Comparison of ENCODE assay signal across 1 cellular context in the genomic region with DNA sequence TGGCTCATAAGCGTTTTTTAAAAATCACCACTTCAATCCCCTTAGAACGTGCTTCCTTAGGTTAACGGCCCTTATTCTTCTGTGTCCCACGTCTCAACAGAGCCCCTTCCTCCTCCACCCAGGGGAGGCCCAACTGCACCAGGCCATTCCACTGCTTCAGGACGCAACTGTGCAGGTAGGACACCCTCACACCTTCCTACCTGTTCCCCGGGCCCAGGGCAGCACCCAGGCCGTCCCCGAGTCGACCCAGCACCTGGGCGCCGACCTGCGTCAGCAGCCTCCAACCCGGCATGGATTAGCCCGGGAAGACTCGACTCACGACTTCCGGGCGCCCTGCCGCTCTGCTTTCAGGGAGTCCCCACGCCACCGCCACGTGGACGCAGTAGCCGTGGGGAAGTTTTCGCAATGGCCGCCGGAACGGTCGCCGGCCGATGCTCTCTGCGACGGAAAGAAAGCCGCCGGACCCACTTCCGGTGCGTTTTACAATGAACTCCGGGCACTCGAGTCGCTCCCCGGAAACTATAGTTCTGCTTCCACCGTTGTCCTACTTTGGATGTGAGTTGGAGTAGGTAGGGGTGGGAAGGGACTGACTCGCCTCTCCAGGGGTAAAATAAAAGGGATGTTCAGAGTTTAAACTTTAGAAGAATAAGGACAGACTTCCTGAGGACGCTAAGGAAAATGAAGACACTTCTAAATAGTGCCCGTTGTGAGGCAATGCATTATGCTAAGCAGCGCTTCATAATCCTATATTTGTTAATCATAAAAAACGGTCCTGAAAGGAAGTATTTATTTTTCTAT.
TF ChIP-seq lines count a peak whose summit lies in the region.

A gene (minus strand): TSS at position 442 of the 798 bp plus-strand sequence. CDS start 150 bp downstream, at position 292.

TF ChIP-seq in GM12878, 131 proteins besides CTCF, POLR2A, EP300 and RAD21 (continued from another document and continues in another):
- TF ChIP-seq, protein P1, sequence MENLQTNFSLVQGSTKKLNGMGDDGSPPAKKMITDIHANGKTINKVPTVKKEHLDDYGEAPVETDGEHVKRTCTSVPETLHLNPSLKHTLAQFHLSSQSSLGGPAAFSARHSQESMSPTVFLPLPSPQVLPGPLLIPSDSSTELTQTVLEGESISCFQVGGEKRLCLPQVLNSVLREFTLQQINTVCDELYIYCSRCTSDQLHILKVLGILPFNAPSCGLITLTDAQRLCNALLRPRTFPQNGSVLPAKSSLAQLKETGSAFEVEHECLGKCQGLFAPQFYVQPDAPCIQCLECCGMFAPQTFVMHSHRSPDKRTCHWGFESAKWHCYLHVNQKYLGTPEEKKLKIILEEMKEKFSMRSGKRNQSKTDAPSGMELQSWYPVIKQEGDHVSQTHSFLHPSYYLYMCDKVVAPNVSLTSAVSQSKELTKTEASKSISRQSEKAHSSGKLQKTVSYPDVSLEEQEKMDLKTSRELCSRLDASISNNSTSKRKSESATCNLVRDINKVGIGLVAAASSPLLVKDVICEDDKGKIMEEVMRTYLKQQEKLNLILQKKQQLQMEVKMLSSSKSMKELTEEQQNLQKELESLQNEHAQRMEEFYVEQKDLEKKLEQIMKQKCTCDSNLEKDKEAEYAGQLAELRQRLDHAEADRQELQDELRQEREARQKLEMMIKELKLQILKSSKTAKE (IDR thresholded peaks at IDR 0.05; ENCODE audit: low read depth, poor library complexity, severe bottlenecking): peak; percentile 66
- TF ChIP-seq NFXL1 (IDR thresholded peaks at IDR 0.05; ENCODE audit: borderline replicate concordance) (no peak), BACH1 (IDR thresholded peaks at IDR 0.05; ENCODE audit: borderline replicate concordance) (peak; percentile 66; the same call in 1 of the 2 replicates), SP1 (IDR thresholded peaks at IDR 0.05; ENCODE audit: low read depth, low read length) (peak; percentile 38), RAD51 (IDR thresholded peaks at IDR 0.05) (peak; percentile 51; the same call in 1 of the 2 replicates), CBFB (IDR thresholded peaks at IDR 0.05; ENCODE audit: low read depth) (peak; percentile 81), YY1 (IDR thresholded peaks at IDR 0.05; ENCODE audit: low read depth, low read length) (peak; percentile 99), KAT2A (conservative IDR thresholded peaks at IDR 0.05; ENCODE audit: control insufficient read depth, low read depth, low read length) (no peak), STAT1 (conservative IDR thresholded peaks at IDR 0.05) (peak; percentile 92), TARDBP (IDR thresholded peaks at IDR 0.05; ENCODE audit: borderline replicate concordance) (peak; percentile 86), CHD2 (IDR thresholded peaks at IDR 0.05; ENCODE audit: borderline replicate concordance, low read depth, low read length) (peak; percentile 72), POLR2AphosphoS5 (IDR thresholded peaks at IDR 0.05; ENCODE audit: low read length) (peak; percentile 80), MEF2A (IDR thresholded peaks at IDR 0.05; ENCODE audit: insufficient read depth, low read depth, low read length) (peak; percentile 69), GATAD2B (conservative IDR thresholded peaks at IDR 0.05; ENCODE audit: low read depth) (peak; percentile 87), FOXM1 (IDR thresholded peaks at IDR 0.05; ENCODE audit: low read depth, low read length) (peak; percentile 62; the same call in 1 of the 2 replicates), KLF5 (IDR thresholded peaks at IDR 0.05; ENCODE audit: partially characterized antibody) (peak; percentile 94), LARP7 (IDR thresholded peaks at IDR 0.05) (peak; percentile 81), ASH2L (IDR thresholded peaks at IDR 0.05; ENCODE audit: borderline replicate concordance, low read depth) (peak; percentile 62; the same call in 1 of the 2 replicates), SUZ12 (IDR thresholded peaks at IDR 0.05; ENCODE audit: unreplicated experiment) (no peak), ATF7 (IDR thresholded peaks at IDR 0.05; ENCODE audit: low read depth) (peak; percentile 52; the same call in 1 of the 2 replicates), ZNF622 (IDR thresholded peaks at IDR 0.05) (no peak), TCF3 (IDR thresholded peaks at IDR 0.05; ENCODE audit: borderline replicate concordance, insufficient read depth, low read depth, low read length) (peak; percentile 48; the same call in 1 of the 2 replicates), TCF7 (IDR thresholded peaks at IDR 0.05; ENCODE audit: borderline replicate concordance) (peak; percentile 75; the same call in 1 of the 2 replicates), HDGF (IDR thresholded peaks at IDR 0.05) (0 out of 2 replicates have a peak, but pooled peaks have one; percentile 38), SPI1 (IDR thresholded peaks at IDR 0.05; ENCODE audit: borderline replicate concordance, insufficient read depth, low read depth, low read length) (0 out of 2 replicates have a peak, but pooled peaks have one; percentile 8), EED (IDR thresholded peaks at IDR 0.05; ENCODE audit: low read depth) (peak; percentile 52; the same call in 1 of the 2 replicates), JUND (IDR thresholded peaks at IDR 0.05; ENCODE audit: low read depth, low read length) (no peak), TAF1 (IDR thresholded peaks at IDR 0.05; ENCODE audit: borderline replicate concordance, low read depth, low read length) (peak; percentile 95), TCF12 (IDR thresholded peaks at IDR 0.05; ENCODE audit: low read depth, low read length) (peak; percentile 62; the same call in 1 of the 2 replicates), ZNF24 (IDR thresholded peaks at IDR 0.05) (peak; percentile 79; the same call in 1 of the 2 replicates), CBX3 (IDR thresholded peaks at IDR 0.05; ENCODE audit: borderline replicate concordance, low read depth) (no peak), NFIC (IDR thresholded peaks at IDR 0.05; ENCODE audit: low read depth, low read length) (peak; percentile 67; the same call in 1 of the 2 replicates), SRF (IDR thresholded peaks at IDR 0.05; ENCODE audit: low read depth in 2 of 2, low read length in 2 of 2) (peak; percentile 6 to 92; a peak in 2 of 4 replicates), MTA3 (IDR thresholded peaks at IDR 0.05; ENCODE audit: borderline replicate concordance, low read length) (peak; percentile 83; the same call in 1 of the 2 replicates), FOS (IDR thresholded peaks at IDR 0.05; ENCODE audit: borderline replicate concordance, extremely low read depth, insufficient read length) (no peak), ZNF207 (IDR thresholded peaks at IDR 0.05; ENCODE audit: borderline replicate concordance) (peak; percentile 91), RUNX3 (IDR thresholded peaks at IDR 0.05; ENCODE audit: low read length) (peak; percentile 82), MYB (IDR thresholded peaks at IDR 0.05; ENCODE audit: borderline replicate concordance, low read depth, low read length) (no peak)
- TF ChIP-seq, protein P2, sequence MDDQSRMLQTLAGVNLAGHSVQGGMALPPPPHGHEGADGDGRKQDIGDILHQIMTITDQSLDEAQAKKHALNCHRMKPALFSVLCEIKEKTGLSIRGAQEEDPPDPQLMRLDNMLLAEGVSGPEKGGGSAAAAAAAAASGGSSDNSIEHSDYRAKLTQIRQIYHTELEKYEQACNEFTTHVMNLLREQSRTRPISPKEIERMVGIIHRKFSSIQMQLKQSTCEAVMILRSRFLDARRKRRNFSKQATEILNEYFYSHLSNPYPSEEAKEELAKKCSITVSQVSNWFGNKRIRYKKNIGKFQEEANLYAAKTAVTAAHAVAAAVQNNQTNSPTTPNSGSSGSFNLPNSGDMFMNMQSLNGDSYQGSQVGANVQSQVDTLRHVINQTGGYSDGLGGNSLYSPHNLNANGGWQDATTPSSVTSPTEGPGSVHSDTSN (IDR thresholded peaks at IDR 0.05; ENCODE audit: insufficient replicate concordance, low read depth, low read length): no peak
- TF ChIP-seq, protein P3, sequence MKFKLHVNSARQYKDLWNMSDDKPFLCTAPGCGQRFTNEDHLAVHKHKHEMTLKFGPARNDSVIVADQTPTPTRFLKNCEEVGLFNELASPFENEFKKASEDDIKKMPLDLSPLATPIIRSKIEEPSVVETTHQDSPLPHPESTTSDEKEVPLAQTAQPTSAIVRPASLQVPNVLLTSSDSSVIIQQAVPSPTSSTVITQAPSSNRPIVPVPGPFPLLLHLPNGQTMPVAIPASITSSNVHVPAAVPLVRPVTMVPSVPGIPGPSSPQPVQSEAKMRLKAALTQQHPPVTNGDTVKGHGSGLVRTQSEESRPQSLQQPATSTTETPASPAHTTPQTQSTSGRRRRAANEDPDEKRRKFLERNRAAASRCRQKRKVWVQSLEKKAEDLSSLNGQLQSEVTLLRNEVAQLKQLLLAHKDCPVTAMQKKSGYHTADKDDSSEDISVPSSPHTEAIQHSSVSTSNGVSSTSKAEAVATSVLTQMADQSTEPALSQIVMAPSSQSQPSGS (IDR thresholded peaks at IDR 0.05; ENCODE audit: low read length): no peak
- TF ChIP-seq, protein P4, sequence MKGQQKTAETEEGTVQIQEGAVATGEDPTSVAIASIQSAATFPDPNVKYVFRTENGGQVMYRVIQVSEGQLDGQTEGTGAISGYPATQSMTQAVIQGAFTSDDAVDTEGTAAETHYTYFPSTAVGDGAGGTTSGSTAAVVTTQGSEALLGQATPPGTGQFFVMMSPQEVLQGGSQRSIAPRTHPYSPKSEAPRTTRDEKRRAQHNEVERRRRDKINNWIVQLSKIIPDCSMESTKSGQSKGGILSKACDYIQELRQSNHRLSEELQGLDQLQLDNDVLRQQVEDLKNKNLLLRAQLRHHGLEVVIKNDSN (IDR thresholded peaks at IDR 0.05; ENCODE audit: borderline replicate concordance, extremely low read length, insufficient read depth, low read depth, low read length): peak; percentile 35
- TF ChIP-seq, protein P5, sequence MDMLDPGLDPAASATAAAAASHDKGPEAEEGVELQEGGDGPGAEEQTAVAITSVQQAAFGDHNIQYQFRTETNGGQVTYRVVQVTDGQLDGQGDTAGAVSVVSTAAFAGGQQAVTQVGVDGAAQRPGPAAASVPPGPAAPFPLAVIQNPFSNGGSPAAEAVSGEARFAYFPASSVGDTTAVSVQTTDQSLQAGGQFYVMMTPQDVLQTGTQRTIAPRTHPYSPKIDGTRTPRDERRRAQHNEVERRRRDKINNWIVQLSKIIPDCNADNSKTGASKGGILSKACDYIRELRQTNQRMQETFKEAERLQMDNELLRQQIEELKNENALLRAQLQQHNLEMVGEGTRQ (IDR thresholded peaks at IDR 0.05; ENCODE audit: borderline replicate concordance, low read depth, low read length): no peak; the same call in 1 of the 2 replicates
- TF ChIP-seq, protein P6, sequence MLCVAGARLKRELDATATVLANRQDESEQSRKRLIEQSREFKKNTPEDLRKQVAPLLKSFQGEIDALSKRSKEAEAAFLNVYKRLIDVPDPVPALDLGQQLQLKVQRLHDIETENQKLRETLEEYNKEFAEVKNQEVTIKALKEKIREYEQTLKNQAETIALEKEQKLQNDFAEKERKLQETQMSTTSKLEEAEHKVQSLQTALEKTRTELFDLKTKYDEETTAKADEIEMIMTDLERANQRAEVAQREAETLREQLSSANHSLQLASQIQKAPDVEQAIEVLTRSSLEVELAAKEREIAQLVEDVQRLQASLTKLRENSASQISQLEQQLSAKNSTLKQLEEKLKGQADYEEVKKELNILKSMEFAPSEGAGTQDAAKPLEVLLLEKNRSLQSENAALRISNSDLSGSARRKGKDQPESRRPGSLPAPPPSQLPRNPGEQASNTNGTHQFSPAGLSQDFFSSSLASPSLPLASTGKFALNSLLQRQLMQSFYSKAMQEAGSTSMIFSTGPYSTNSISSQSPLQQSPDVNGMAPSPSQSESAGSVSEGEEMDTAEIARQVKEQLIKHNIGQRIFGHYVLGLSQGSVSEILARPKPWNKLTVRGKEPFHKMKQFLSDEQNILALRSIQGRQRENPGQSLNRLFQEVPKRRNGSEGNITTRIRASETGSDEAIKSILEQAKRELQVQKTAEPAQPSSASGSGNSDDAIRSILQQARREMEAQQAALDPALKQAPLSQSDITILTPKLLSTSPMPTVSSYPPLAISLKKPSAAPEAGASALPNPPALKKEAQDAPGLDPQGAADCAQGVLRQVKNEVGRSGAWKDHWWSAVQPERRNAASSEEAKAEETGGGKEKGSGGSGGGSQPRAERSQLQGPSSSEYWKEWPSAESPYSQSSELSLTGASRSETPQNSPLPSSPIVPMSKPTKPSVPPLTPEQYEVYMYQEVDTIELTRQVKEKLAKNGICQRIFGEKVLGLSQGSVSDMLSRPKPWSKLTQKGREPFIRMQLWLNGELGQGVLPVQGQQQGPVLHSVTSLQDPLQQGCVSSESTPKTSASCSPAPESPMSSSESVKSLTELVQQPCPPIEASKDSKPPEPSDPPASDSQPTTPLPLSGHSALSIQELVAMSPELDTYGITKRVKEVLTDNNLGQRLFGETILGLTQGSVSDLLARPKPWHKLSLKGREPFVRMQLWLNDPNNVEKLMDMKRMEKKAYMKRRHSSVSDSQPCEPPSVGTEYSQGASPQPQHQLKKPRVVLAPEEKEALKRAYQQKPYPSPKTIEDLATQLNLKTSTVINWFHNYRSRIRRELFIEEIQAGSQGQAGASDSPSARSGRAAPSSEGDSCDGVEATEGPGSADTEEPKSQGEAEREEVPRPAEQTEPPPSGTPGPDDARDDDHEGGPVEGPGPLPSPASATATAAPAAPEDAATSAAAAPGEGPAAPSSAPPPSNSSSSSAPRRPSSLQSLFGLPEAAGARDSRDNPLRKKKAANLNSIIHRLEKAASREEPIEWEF (IDR thresholded peaks at IDR 0.05; ENCODE audit: insufficient replicate concordance, low read depth, low read length): no peak
- TF ChIP-seq, protein P7, sequence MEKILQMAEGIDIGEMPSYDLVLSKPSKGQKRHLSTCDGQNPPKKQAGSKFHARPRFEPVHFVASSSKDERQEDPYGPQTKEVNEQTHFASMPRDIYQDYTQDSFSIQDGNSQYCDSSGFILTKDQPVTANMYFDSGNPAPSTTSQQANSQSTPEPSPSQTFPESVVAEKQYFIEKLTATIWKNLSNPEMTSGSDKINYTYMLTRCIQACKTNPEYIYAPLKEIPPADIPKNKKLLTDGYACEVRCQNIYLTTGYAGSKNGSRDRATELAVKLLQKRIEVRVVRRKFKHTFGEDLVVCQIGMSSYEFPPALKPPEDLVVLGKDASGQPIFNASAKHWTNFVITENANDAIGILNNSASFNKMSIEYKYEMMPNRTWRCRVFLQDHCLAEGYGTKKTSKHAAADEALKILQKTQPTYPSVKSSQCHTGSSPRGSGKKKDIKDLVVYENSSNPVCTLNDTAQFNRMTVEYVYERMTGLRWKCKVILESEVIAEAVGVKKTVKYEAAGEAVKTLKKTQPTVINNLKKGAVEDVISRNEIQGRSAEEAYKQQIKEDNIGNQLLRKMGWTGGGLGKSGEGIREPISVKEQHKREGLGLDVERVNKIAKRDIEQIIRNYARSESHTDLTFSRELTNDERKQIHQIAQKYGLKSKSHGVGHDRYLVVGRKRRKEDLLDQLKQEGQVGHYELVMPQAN (conservative IDR thresholded peaks at IDR 0.05): peak; percentile 97
- TF ChIP-seq, protein P8, sequence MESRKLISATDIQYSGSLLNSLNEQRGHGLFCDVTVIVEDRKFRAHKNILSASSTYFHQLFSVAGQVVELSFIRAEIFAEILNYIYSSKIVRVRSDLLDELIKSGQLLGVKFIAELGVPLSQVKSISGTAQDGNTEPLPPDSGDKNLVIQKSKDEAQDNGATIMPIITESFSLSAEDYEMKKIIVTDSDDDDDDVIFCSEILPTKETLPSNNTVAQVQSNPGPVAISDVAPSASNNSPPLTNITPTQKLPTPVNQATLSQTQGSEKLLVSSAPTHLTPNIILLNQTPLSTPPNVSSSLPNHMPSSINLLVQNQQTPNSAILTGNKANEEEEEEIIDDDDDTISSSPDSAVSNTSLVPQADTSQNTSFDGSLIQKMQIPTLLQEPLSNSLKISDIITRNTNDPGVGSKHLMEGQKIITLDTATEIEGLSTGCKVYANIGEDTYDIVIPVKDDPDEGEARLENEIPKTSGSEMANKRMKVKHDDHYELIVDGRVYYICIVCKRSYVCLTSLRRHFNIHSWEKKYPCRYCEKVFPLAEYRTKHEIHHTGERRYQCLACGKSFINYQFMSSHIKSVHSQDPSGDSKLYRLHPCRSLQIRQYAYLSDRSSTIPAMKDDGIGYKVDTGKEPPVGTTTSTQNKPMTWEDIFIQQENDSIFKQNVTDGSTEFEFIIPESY (IDR thresholded peaks at IDR 0.05): no peak
